In the genomic region with DNA sequence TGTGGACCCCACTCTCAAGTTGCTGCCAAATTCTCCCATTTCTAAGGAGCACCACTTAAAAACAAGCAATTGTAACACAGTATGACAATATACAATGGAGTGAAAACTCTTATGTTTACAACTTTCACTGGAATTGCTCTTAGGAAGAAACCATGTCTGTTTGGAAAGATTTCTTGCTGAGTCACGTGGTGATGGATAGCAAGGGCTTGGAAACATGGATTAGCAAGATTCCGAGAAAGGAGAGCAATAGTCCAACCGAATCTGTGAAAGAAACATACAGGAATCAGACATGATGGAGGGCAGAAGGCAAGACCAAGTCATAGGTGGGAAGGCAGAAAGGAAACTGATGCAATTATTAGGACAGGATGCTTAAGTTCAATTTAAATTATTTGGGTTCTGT, we compare ENCODE assay signal across 1 cellular context.
TF ChIP-seq lines count a peak whose summit lies in the region.

No MANE protein-coding gene starts in this region.

TF ChIP-seq in K562, 482 proteins besides CTCF, POLR2A, EP300 and RAD21 (continued from another document):
- peak; percentile 67 for TF ChIP-seq NFE2L1 (tag; IDR thresholded peaks at IDR 0.05; ENCODE audit: borderline replicate concordance, low read depth)
- TF ChIP-seq POU5F1 (IDR thresholded peaks at IDR 0.05; ENCODE audit: borderline replicate concordance, low read depth, low read length, partially characterized antibody) = no peak
- no peak for TF ChIP-seq LARP7 (IDR thresholded peaks at IDR 0.05)
- TF ChIP-seq MAFF (IDR thresholded peaks at IDR 0.05; ENCODE audit: low read length) = peak; percentile 50
- TF ChIP-seq CREB5 (CRISPR knock-in tag; IDR thresholded peaks at IDR 0.05) = no peak
- peak; percentile 69; the same call in 1 of the 2 replicates for TF ChIP-seq NFE2 (IDR thresholded peaks at IDR 0.05; ENCODE audit: low read depth)
- no peak for TF ChIP-seq RBM39 (optimal IDR thresholded peaks at IDR 0.05; ENCODE audit: low read depth, low read length)
- no peak for TF ChIP-seq ZNF408 (CRISPR knock-in tag; IDR thresholded peaks at IDR 0.05; ENCODE audit: low read depth)
- TF ChIP-seq, protein P1, sequence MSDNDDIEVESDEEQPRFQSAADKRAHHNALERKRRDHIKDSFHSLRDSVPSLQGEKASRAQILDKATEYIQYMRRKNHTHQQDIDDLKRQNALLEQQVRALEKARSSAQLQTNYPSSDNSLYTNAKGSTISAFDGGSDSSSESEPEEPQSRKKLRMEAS (CRISPR knock-in tag; IDR thresholded peaks at IDR 0.05) = no peak
- no peak for TF ChIP-seq TFAM (CRISPR knock-in tag; conservative IDR thresholded peaks at IDR 0.05)
- no peak for TF ChIP-seq NRF1 (conservative IDR thresholded peaks at IDR 0.05 in 1 of 2, IDR thresholded peaks at IDR 0.05 in 1 of 2)
- TF ChIP-seq RHOXF2B (CRISPR knock-in tag; conservative IDR thresholded peaks at IDR 0.05) = no peak
- TF ChIP-seq BCL6 (CRISPR knock-in tag; IDR thresholded peaks at IDR 0.05) = no peak
